In genomic region chr15:90872481-90873184, GRCh38 we compare ENCODE assay signal across 8 cellular contexts. TPM values are rescaled to one million over a fixed set of nuclear protein-coding genes. Genes with fewer than 3 reads are reported as not detected.
DNase-seq lines count a peak whose midpoint lies in the region; ATAC-seq, FAIRE-seq and TF ChIP-seq lines count a peak whose summit lies in the region.

No MANE protein-coding gene starts in this region.

- H2AFZ ChIP-seq in GM12878 (ENCODE audit: control insufficient read depth, low read depth, low read length), result peak overlapping the region; percentile 64

- H3K9me3 ChIP-seq in Panc1 (ENCODE audit: control insufficient read depth, insufficient read depth, low read depth, low read length) (no peaks in the 10 kb centered on the region), GM12878 (replicated peaks; ENCODE audit: control insufficient read depth, insufficient read depth, low read length) (no peaks in the 10 kb centered on the region)

- H3K4me3 ChIP-seq in Panc1 (ENCODE audit: low read depth in 2 of 2, low read length in 2 of 2) (peak overlapping the region; percentile 55 to 74), GM12878 (peak overlapping the region; percentile 80)

- TF ChIP-seq POLR2A in GM12878 (IDR thresholded peaks at IDR 0.05; ENCODE audit: low read depth, low read length), result peak; percentile 39; the same call in 1 of the 2 replicates

- 0 out of 4 replicates have a peak, but pooled peaks have one; percentile 16 to 30 for TF ChIP-seq EP300 in GM12878 (IDR thresholded peaks at IDR 0.05; ENCODE audit: borderline replicate concordance in 1 of 2, control insufficient read depth in 1 of 2, low read depth in 2 of 2, low read length in 2 of 2)

- H3K27me3 ChIP-seq in Panc1 (ENCODE audit: control insufficient read depth, insufficient read depth, low read length), result no peaks in the 10 kb centered on the region
- no peaks in the 10 kb centered on the region for H3K27me3 ChIP-seq in GM12878 (replicated peaks in 1 of 2; ENCODE audit: control insufficient read depth in 2 of 2, insufficient read depth in 2 of 2, low read length in 1 of 2)

- FAIRE-seq in GM12878 (lab: Jason Lieb, UNC), result peak; percentile 68

- peaks cover 4% of the 10 kb centered on the region; the same call in 1 of the 2 replicates for H4K20me1 ChIP-seq in GM12878 (ENCODE audit: control insufficient read depth, insufficient read depth)

- BruUV-seq in Panc1 (replicated peaks; lab: Mats Ljungman, UMichigan), result TSS peak; percentile 76
- TSS peak; percentile 68 for BruUV-seq in GM12878 (replicated peaks; lab: Mats Ljungman, UMichigan)

- SMC1A ChIA-PET in GM12878 (lab: Charles Lee; ENCODE audit: uncharacterized antibody, unreplicated experiment), result interaction anchor here (2.0 kb wide), 1 partner anchor 13 kb away, joined by 8 read pairs; no protein-coding TSS in a partner anchor

- 4% methylated on average over 11 of the region's 12 CpGs for WGBS in GM12878 (ENCODE audit: insufficient coverage, insufficient replicate concordance, low lambda C conversion rate, missing lambda C conversion rate)

- TF ChIP-seq RAD21 in GM12878 (IDR thresholded peaks at IDR 0.05; ENCODE audit: insufficient read depth, low read depth, low read length), result no peak

- POLR2A ChIA-PET in Panc1 (lab: Charles Lee) (no interaction called here), GM12878 (lab: Charles Lee) (interaction anchor here (0.5 to 0.6 kb wide), 2 partner anchors 29 to 223 kb away, joined by 3 read pairs; no protein-coding TSS in a partner anchor)

- H3K9ac ChIP-seq in GM12878 (ENCODE audit: control insufficient read depth, insufficient read depth, low read length), result peak overlapping the region; percentile 93

- DNase-seq in activated effector memory CD4-positive, alpha-beta T cell treated with anti-CD3 and anti-CD28 coated beads, Interleukin-2, amount 50 U/mL, for 16 hours, result peak; percentile 82
- no peak for DNase-seq in activated effector memory CD4-positive, alpha-beta T cell treated with Interleukin-2 at 50 U/mL for 16 hours
- no peak for DNase-seq in Panc1 (ENCODE audit: low read depth, low spot score)
- no peak for DNase-seq in GM12878 (ENCODE audit: low read depth, low spot score)
- peak; percentile 76 for DNase-seq in islet precursor cell
- DNase-seq in stimulated activated CD4-positive, alpha-beta T cell treated with anti-CD3 and anti-CD28 coated beads, Interleukin-1b, Interleukin-23, amount 100 ng/mL, for 48 hours, result peak; percentile 72
- no peak for DNase-seq in T1000 (lab: John Stamatoyannopoulos, UW)

- H3K4me2 ChIP-seq in GM12878 (ENCODE audit: control insufficient read depth, insufficient read depth), result peak overlapping the region; percentile 98

- peak; percentile 49 for ATAC-seq in Panc1
- ATAC-seq in GM12878, result peak; percentile 59
- ATAC-seq in HG02840 (IDR thresholded peaks at IDR 0.05; ENCODE audit: low FRiP score, unreplicated experiment), result no peak

- TF ChIP-seq CTCF in Panc1 (IDR thresholded peaks at IDR 0.05) (no peak), GM12878 (IDR thresholded peaks at IDR 0.05 in 2 of 3, conservative IDR thresholded peaks at IDR 0.05 in 1 of 3; ENCODE audit: control insufficient read depth in 2 of 3, extremely low read depth in 1 of 3, insufficient read depth in 1 of 3, low read depth in 3 of 3, low read length in 3 of 3) (no peak)

- H3K36me3 ChIP-seq in Panc1 (ENCODE audit: control insufficient read depth, insufficient read depth, low read length) (no peaks in the 10 kb centered on the region; the same call in 1 of the 2 replicates), GM12878 (ENCODE audit: control insufficient read depth in 2 of 2, insufficient read depth in 2 of 2, low read length in 1 of 2) (peaks cover 8 to 14% of the 10 kb centered on the region in 2 experiments; a peak in 3 of 4 replicates)

- peaks cover 29% of the 10 kb centered on the region for H3K79me2 ChIP-seq in GM12878 (ENCODE audit: control insufficient read depth, insufficient read depth, low read length)

- intact Hi-C loops in Panc1 (cut with micrococcal nuclease; ENCODE audit: unreplicated experiment), result no loop called here
- intact Hi-C loops in GM12878 (cut with micrococcal nuclease; ENCODE audit: unreplicated experiment), result loop anchor here (5.0 kb wide), 3 partner anchors 40 to 155 kb away; partner anchors contain the start of gene BLM

- H3K27ac ChIP-seq in Panc1 (ENCODE audit: low read length), result peak overlapping the region; percentile 46
- H3K27ac ChIP-seq in GM12878 (ENCODE audit: control insufficient read depth, insufficient read depth), result peak overlapping the region; percentile 79

- H3K4me1 ChIP-seq in Panc1 (ENCODE audit: control insufficient read depth, insufficient read depth, low read length) (peaks cover 57% of the 10 kb centered on the region), GM12878 (ENCODE audit: control insufficient read depth, insufficient read depth, low read length) (peaks cover 28% of the 10 kb centered on the region)

- RAD21 ChIA-PET in GM12878 (lab: Charles Lee; ENCODE audit: unreplicated experiment), result interaction anchor here (1.1 to 1.7 kb wide), 7 partner anchors 20 to 216 kb away, joined by 3 to 8 read pairs (median 5); partner anchors contain the start of gene HDDC3

- CTCF ChIA-PET in Panc1 (lab: Charles Lee) (no interaction called here), GM12878 (lab: Yijun Ruan, JAX) (interaction anchor here (0.6 to 2.2 kb wide), 6 partner anchors 14 to 651 kb away, joined by 3 to 16 read pairs (median 3); no protein-coding TSS in a partner anchor)

- in situ Hi-C loops in Panc1 (cut with HindIII; ENCODE audit: low pct_unique_long_range_greater_than_20kb, low sequenced_read_pairs), result no loop called here
- in situ Hi-C loops in GM12878 (cut with MboI), result no loop called here

RNA-seq across cellular contexts. Expression of gene FURIN, which starts 4.2 kb away (rescaled TPM):
- total RNA-seq in Panc1 (2021; ENCODE audit: unreplicated experiment) (62.0 TPM), GM12878 (2014; rRNA removed) (20.8 and 24.5 TPM in 2 replicates), GM12878 (2014; rRNA removed; fragmentation: Illumina TruSeq; extraction: Trizol) (9.9 and 11.2 TPM in 2 replicates), GM12878 (2021) (36.9 and 39.9 TPM in 2 replicates)
- polyA plus RNA-seq in Panc1 (2012; ENCODE audit: insufficient read length), result 92.5 TPM
- 47.7 and 63.7 TPM in 2 replicates for total RNA-seq in GM12878 (2013; cell fraction: nucleolus; rRNA removed)
- polyA plus RNA-seq in GM12878 (2011; ENCODE audit: low read depth), result 10.8 TPM
- polyA plus RNA-seq in GM12878 (2011; rRNA removed) (1.9 and 5.6 TPM in 2 replicates), GM12878 (2014; fragmentation: Illumina TruSeq; extraction: Trizol) (3.3 and 10.1 TPM in 2 replicates), GM12878 (2014; fragmentation: Nextera tagmentation; extraction: Ambion mirVana) (1 to 10 TPM in 1 of 2 experiments, under 1 TPM in 1; 0.47 to 1.3 TPM), GM12878 (2014; rRNA removed) (23.2 and 26.3 TPM in 2 replicates), GM12878 (2016; fragmentation: Nextera tagmentation; extraction: Ambion mirVana) (1 to 10 TPM; 5.6 to 5.9 TPM)
- 8.3 and 8.8 TPM in 2 replicates for polyA plus RNA-seq in GM12878 (2011; cell fraction: cytosol; rRNA removed)
- polyA plus RNA-seq in GM12878 (2011; cell fraction: nucleus; rRNA removed), result 11.4 and 16.8 TPM in 2 replicates
- polyA plus RNA-seq in GM12878 (2012), result 21.1 and 27.0 TPM in 2 replicates
- 7.2 and 13.4 TPM in 2 replicates for polyA minus RNA-seq in GM12878 (2011; rRNA and poly(A)+ RNA removed)
- polyA minus RNA-seq in GM12878 (2011; cell fraction: cytosol; rRNA and poly(A)+ RNA removed), result 5.5 and 10.8 TPM in 2 replicates
- polyA minus RNA-seq in GM12878 (2011; cell fraction: nucleus; rRNA and poly(A)+ RNA removed), result 5.2 and 5.9 TPM in 2 replicates

RNA-seq across cellular contexts. Expression of gene FES, which starts 11.7 kb away (rescaled TPM):
- 0.64 TPM for total RNA-seq in Panc1 (2021; ENCODE audit: unreplicated experiment)
- 0.30 TPM for polyA plus RNA-seq in Panc1 (2012; ENCODE audit: insufficient read length)
- total RNA-seq in GM12878 (2013; cell fraction: nucleolus; rRNA removed), result 21.3 and 22.9 TPM in 2 replicates
- 19.5 and 21.7 TPM in 2 replicates for total RNA-seq in GM12878 (2014; rRNA removed)
- 6.1 and 7.0 TPM in 2 replicates for total RNA-seq in GM12878 (2014; rRNA removed; fragmentation: Illumina TruSeq; extraction: Trizol)
- total RNA-seq in GM12878 (2021), result 17.7 and 23.9 TPM in 2 replicates
- 2.3 TPM for polyA plus RNA-seq in GM12878 (2011; ENCODE audit: low read depth)
- 0.07 and 0.09 TPM in 2 replicates for polyA plus RNA-seq in GM12878 (2011; rRNA removed)
- 0.12 and 0.13 TPM in 2 replicates for polyA plus RNA-seq in GM12878 (2011; cell fraction: cytosol; rRNA removed)
- 0.28 and 0.34 TPM in 2 replicates for polyA plus RNA-seq in GM12878 (2011; cell fraction: nucleus; rRNA removed)
- 6.4 and 6.7 TPM in 2 replicates for polyA plus RNA-seq in GM12878 (2012)
- 0.60 and 3.8 TPM in 2 replicates for polyA plus RNA-seq in GM12878 (2014; fragmentation: Illumina TruSeq; extraction: Trizol)
- polyA plus RNA-seq in GM12878 (2014; fragmentation: Nextera tagmentation; extraction: Ambion mirVana), result 1 to 10 TPM in 1 of 2 experiments, under 1 TPM in 1; 0.56 to 1.0 TPM
- polyA plus RNA-seq in GM12878 (2014; rRNA removed), result 14.6 and 20.6 TPM in 2 replicates
- 10 to 100 TPM; 12.7 to 16.1 TPM for polyA plus RNA-seq in GM12878 (2016; fragmentation: Nextera tagmentation; extraction: Ambion mirVana)
- polyA minus RNA-seq in GM12878 (2011; rRNA and poly(A)+ RNA removed), result 0.10 TPM in 1 of 2 replicates, not detected in the other
- 0.83 TPM in 1 of 2 replicates, not detected in the other for polyA minus RNA-seq in GM12878 (2011; cell fraction: cytosol; rRNA and poly(A)+ RNA removed)
- polyA minus RNA-seq in GM12878 (2011; cell fraction: nucleus; rRNA and poly(A)+ RNA removed), result 0.73 and 0.96 TPM in 2 replicates

RNA-seq across cellular contexts. Expression of gene MAN2A2, which starts 30.5 kb away (rescaled TPM):
- 77.2 TPM for total RNA-seq in Panc1 (2021; ENCODE audit: unreplicated experiment)
- polyA plus RNA-seq in Panc1 (2012; ENCODE audit: insufficient read length), result 102 TPM
- total RNA-seq in GM12878 (2013; cell fraction: nucleolus; rRNA removed), result 183 and 231 TPM in 2 replicates
- 25.4 and 29.5 TPM in 2 replicates for total RNA-seq in GM12878 (2014; rRNA removed)
- 16.6 and 18.0 TPM in 2 replicates for total RNA-seq in GM12878 (2014; rRNA removed; fragmentation: Illumina TruSeq; extraction: Trizol)
- 62.4 and 79.4 TPM in 2 replicates for total RNA-seq in GM12878 (2021)
- polyA plus RNA-seq in GM12878 (2011; ENCODE audit: low read depth), result 21.4 TPM
- 19.4 and 38.9 TPM in 2 replicates for polyA plus RNA-seq in GM12878 (2011; rRNA removed)
- 46.4 and 74.6 TPM in 2 replicates for polyA plus RNA-seq in GM12878 (2011; cell fraction: cytosol; rRNA removed)
- polyA plus RNA-seq in GM12878 (2011; cell fraction: nucleus; rRNA removed), result 937 and 972 TPM in 2 replicates
- polyA plus RNA-seq in GM12878 (2012), result 39.6 and 54.1 TPM in 2 replicates
- 26.9 and 47.8 TPM in 2 replicates for polyA plus RNA-seq in GM12878 (2014; fragmentation: Illumina TruSeq; extraction: Trizol)
- 1 to 10 TPM; 4.2 to 4.4 TPM for polyA plus RNA-seq in GM12878 (2014; fragmentation: Nextera tagmentation; extraction: Ambion mirVana)
- polyA plus RNA-seq in GM12878 (2014; rRNA removed), result 66.4 and 71.1 TPM in 2 replicates
- 10 to 100 TPM; 13.7 to 16.8 TPM for polyA plus RNA-seq in GM12878 (2016; fragmentation: Nextera tagmentation; extraction: Ambion mirVana)
- polyA minus RNA-seq in GM12878 (2011; rRNA and poly(A)+ RNA removed), result 36.3 and 44.3 TPM in 2 replicates
- 8.0 and 15.0 TPM in 2 replicates for polyA minus RNA-seq in GM12878 (2011; cell fraction: cytosol; rRNA and poly(A)+ RNA removed)
- polyA minus RNA-seq in GM12878 (2011; cell fraction: nucleus; rRNA and poly(A)+ RNA removed), result 124 and 200 TPM in 2 replicates

RNA-seq across cellular contexts. Expression of gene HDDC3, which starts 59.7 kb away (rescaled TPM):
- total RNA-seq in Panc1 (2021; ENCODE audit: unreplicated experiment), result 5.3 TPM
- 7.9 TPM for polyA plus RNA-seq in Panc1 (2012; ENCODE audit: insufficient read length)
- total RNA-seq in GM12878 (2013; cell fraction: nucleolus; rRNA removed), result 34.1 and 48.7 TPM in 2 replicates
- total RNA-seq in GM12878 (2014; rRNA removed), result 25.7 and 27.7 TPM in 2 replicates
- total RNA-seq in GM12878 (2014; rRNA removed; fragmentation: Illumina TruSeq; extraction: Trizol), result 19.9 and 21.0 TPM in 2 replicates
- total RNA-seq in GM12878 (2021), result 20.3 and 24.6 TPM in 2 replicates
- 8.8 TPM for polyA plus RNA-seq in GM12878 (2011; ENCODE audit: low read depth)
- polyA plus RNA-seq in GM12878 (2011; rRNA removed), result 15.2 and 19.3 TPM in 2 replicates
- 24.1 and 26.6 TPM in 2 replicates for polyA plus RNA-seq in GM12878 (2011; cell fraction: cytosol; rRNA removed)
- 18.4 and 21.1 TPM in 2 replicates for polyA plus RNA-seq in GM12878 (2011; cell fraction: nucleus; rRNA removed)
- polyA plus RNA-seq in GM12878 (2012), result 11.5 and 16.8 TPM in 2 replicates
- 22.2 and 25.7 TPM in 2 replicates for polyA plus RNA-seq in GM12878 (2014; fragmentation: Illumina TruSeq; extraction: Trizol)
- polyA plus RNA-seq in GM12878 (2014; fragmentation: Nextera tagmentation; extraction: Ambion mirVana), result 1 to 10 TPM; 5.6 to 9.0 TPM
- polyA plus RNA-seq in GM12878 (2014; rRNA removed), result 30.4 and 32.2 TPM in 2 replicates
- polyA plus RNA-seq in GM12878 (2016; fragmentation: Nextera tagmentation; extraction: Ambion mirVana), result 10 to 100 TPM; 35.9 to 39.5 TPM
- 22.6 and 28.6 TPM in 2 replicates for polyA minus RNA-seq in GM12878 (2011; rRNA and poly(A)+ RNA removed)
- polyA minus RNA-seq in GM12878 (2011; cell fraction: cytosol; rRNA and poly(A)+ RNA removed), result 5.5 and 6.2 TPM in 2 replicates
- polyA minus RNA-seq in GM12878 (2011; cell fraction: nucleus; rRNA and poly(A)+ RNA removed), result 24.1 and 39.4 TPM in 2 replicates

Comparison
In these comparisons a context has a peak if more than half of its experiments do, and no peak if none do; other contexts are left out.
1. DNase-seq: peak in activated effector memory CD4-positive, alpha-beta T cell treated with anti-CD3 and anti-CD28 coated beads, Interleukin-2, amount 50 U/mL, for 16 hours (single experiment), islet precursor cell (single experiment) and stimulated activated CD4-positive, alpha-beta T cell treated with anti-CD3 and anti-CD28 coated beads, Interleukin-1b, Interleukin-23, amount 100 ng/mL, for 48 hours (single experiment); none in activated effector memory CD4-positive, alpha-beta T cell treated with Interleukin-2 at 50 U/mL for 16 hours (single experiment), Panc1 (single experiment), GM12878 (single experiment) and T1000 (single experiment).